In genomic region chr11:115170133-115170815, GRCh38 we compare ENCODE assay signal across 8 cellular contexts.
DNase-seq lines count a peak whose midpoint lies in the region; ATAC-seq, FAIRE-seq and TF ChIP-seq lines count a peak whose summit lies in the region.

No MANE protein-coding gene starts in this region.

- no CpG with 5 or more reads among the region's 8 CpGs for WGBS in neuronal stem cell (ENCODE audit: extremely low coverage in 2 of 2, insufficient read length in 2 of 2, insufficient replicate concordance in 1 of 2), 2 donors

- H2BK15ac ChIP-seq in neuronal stem cell (ENCODE audit: low read length): no peak overlapping the region

- DNase-seq in AG08396 (ENCODE audit: low spot score) (peak; percentile 45), Daoy (ENCODE audit: low read depth) (peak; percentile 18), NCI-H774 (lab: John Stamatoyannopoulos, UW) (peak; percentile 1), dermis blood vessel endothelial cell (peak; percentile 45), neuronal stem cell (ENCODE audit: low spot score) (peak; percentile 38), H54 (ENCODE audit: insufficient read length, low spot score) (no peak)

- no peak overlapping the region for H3K23ac ChIP-seq in neuronal stem cell (ENCODE audit: low read depth, low read length, poor library complexity)

- no peak for FAIRE-seq in H54 (lab: Jason Lieb, UNC)

- no peak overlapping the region for H2BK5ac ChIP-seq in neuronal stem cell (ENCODE audit: low read length)

- peaks cover 0 to 12% (median 0%) of the 10 kb centered on the region in 3 experiments for H3K27me3 ChIP-seq in neuronal stem cell (ENCODE audit: control insufficient read depth in 3 of 3, insufficient read depth in 3 of 3, low read depth in 1 of 3, low read length in 3 of 3)

- no peak overlapping the region for H2BK120ac ChIP-seq in neuronal stem cell (ENCODE audit: low read depth, low read length)

- H3K4me2 ChIP-seq in neuronal stem cell (ENCODE audit: insufficient read depth, low read length, poor library complexity, severe bottlenecking): no peak overlapping the region

- no peak overlapping the region for H2AK5ac ChIP-seq in neuronal stem cell (ENCODE audit: low read depth, low read length)

- no peak overlapping the region for H3K27ac ChIP-seq in neuronal stem cell (replicated peaks; ENCODE audit: low read length)

- H3K36me3 ChIP-seq in neuronal stem cell (replicated peaks in 1 of 2; ENCODE audit: control insufficient read depth in 2 of 2, insufficient read depth in 2 of 2, low read length in 2 of 2): no peaks in the 10 kb centered on the region

- H3K4ac ChIP-seq in neuronal stem cell (ENCODE audit: low read length): no peak overlapping the region

- no peak overlapping the region for H4K8ac ChIP-seq in neuronal stem cell (ENCODE audit: low read depth, low read length)

- H4K91ac ChIP-seq in neuronal stem cell (ENCODE audit: low read depth, low read length, poor library complexity): no peak overlapping the region

- no peak overlapping the region for H2AFZ ChIP-seq in neuronal stem cell (ENCODE audit: low read length)

- ATAC-seq in HG03521 (IDR thresholded peaks at IDR 0.05; ENCODE audit: unreplicated experiment) (no peak), GM18861 (IDR thresholded peaks at IDR 0.05; ENCODE audit: unreplicated experiment) (no peak)

- H3K4me1 ChIP-seq in neuronal stem cell (ENCODE audit: control insufficient read depth in 2 of 2, insufficient read depth in 1 of 2, low read depth in 1 of 2, low read length in 2 of 2): peaks cover under 1 to 6% of the 10 kb centered on the region in 2 donors

- H3K79me1 ChIP-seq in neuronal stem cell (ENCODE audit: low read depth, low read length): no peaks in the 10 kb centered on the region

- no peak overlapping the region for H3K18ac ChIP-seq in neuronal stem cell (ENCODE audit: low read length)

- no peak overlapping the region for H2BK12ac ChIP-seq in neuronal stem cell (ENCODE audit: low read length)

- no peak overlapping the region for H3K4me3 ChIP-seq in neuronal stem cell (ENCODE audit: low read length in 2 of 2)

- H3K9me3 ChIP-seq in neuronal stem cell (replicated peaks in 1 of 2; ENCODE audit: control insufficient read depth in 2 of 2, insufficient read depth in 1 of 2, low read depth in 1 of 2, low read length in 2 of 2): no peaks in the 10 kb centered on the region

- H3K14ac ChIP-seq in neuronal stem cell (ENCODE audit: low read length): no peak overlapping the region

- no peak overlapping the region for H3K9ac ChIP-seq in neuronal stem cell (ENCODE audit: low read depth, low read length, poor library complexity)

- no peak for TF ChIP-seq POLR2A in H54 (IDR thresholded peaks at IDR 0.05; ENCODE audit: low read depth, low read length)
